Comparison of ENCODE assay signal across 8 cellular contexts in the genomic region with DNA sequence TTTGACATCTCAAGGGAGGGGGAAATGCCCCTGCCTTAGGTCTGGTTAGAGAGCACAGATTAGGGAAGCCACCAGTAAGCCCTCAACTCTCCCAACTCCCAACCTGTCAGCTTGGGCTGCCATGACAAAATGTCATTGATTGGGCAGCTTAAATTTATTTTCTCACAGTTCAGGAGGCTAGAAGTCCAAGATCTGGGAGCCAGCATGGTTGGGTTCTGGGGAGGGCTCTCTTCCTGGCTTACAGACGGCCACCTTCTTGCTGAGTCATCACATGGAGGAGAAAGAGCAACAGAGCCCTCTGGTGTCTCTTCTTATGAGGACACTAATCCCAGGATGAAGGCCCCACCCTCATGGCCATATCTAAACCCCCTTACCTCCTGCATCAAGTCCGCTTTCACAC. TPM values are rescaled to one million over a fixed set of nuclear protein-coding genes. Genes with fewer than 3 reads are reported as not detected.
DNase-seq lines count a peak whose midpoint lies in the region; ATAC-seq and TF ChIP-seq lines count a peak whose summit lies in the region.

No MANE protein-coding gene starts in this region.

- CTCF ChIA-PET in HEK293T (lab: Yijun Ruan, JAX), result no interaction called here

- DNase-seq in Caki2 (ENCODE audit: low read depth), result peak; percentile 59
- DNase-seq in HEK293T (ENCODE audit: extremely low spot score), result peak; percentile 53
- DNase-seq in SK-MEL-5 (ENCODE audit: low read depth, low spot score), result peak; percentile 81
- DNase-seq in brain microvascular endothelial cell, result peak; percentile 41
- DNase-seq in myocyte (ENCODE audit: low read depth), result peak; percentile 32

- no peaks in the 10 kb centered on the region for H3K36me3 ChIP-seq in brain microvascular endothelial cell (replicated peaks)

- POLR2A ChIA-PET in HEK293T (lab: Yijun Ruan, JAX), result no interaction called here

- no peak overlapping the region for H3K27ac ChIP-seq in brain microvascular endothelial cell

- in situ Hi-C loops in Caki2 (cut with HindIII; ENCODE audit: low pct_unique_long_range_greater_than_20kb, low sequenced_read_pairs) (no loop called here), SK-MEL-5 (cut with HindIII; ENCODE audit: low pct_unique_long_range_greater_than_20kb, low sequenced_read_pairs) (no loop called here), brain microvascular endothelial cell (cut with HindIII; ENCODE audit: low pct_ligation_motif_present, low sequenced_read_pairs) (no loop called here)

- no peaks in the 10 kb centered on the region for H3K27me3 ChIP-seq in brain microvascular endothelial cell (replicated peaks)

- TF ChIP-seq CTCF in brain microvascular endothelial cell (IDR thresholded peaks at IDR 0.05; ENCODE audit: low read depth, low read length, missing control alignments), result peak; percentile 65

- no peak for ATAC-seq in HG02973 (IDR thresholded peaks at IDR 0.05; ENCODE audit: unreplicated experiment)
- ATAC-seq in GM19395 (IDR thresholded peaks at IDR 0.05; ENCODE audit: unreplicated experiment), result no peak
- ATAC-seq in HG03457 (IDR thresholded peaks at IDR 0.05; ENCODE audit: unreplicated experiment), result no peak

- no peak overlapping the region for H3K4me3 ChIP-seq in brain microvascular endothelial cell (ENCODE audit: low read depth, low read length)

TF ChIP-seq in HEK293T, 16 proteins besides CTCF, POLR2A, EP300 and RAD21:
- no peak for TF ChIP-seq CTBP1 (IDR thresholded peaks at IDR 0.05; ENCODE audit: borderline replicate concordance)
- TF ChIP-seq ARNT (IDR thresholded peaks at IDR 0.05), result no peak
- TF ChIP-seq, protein P1, sequence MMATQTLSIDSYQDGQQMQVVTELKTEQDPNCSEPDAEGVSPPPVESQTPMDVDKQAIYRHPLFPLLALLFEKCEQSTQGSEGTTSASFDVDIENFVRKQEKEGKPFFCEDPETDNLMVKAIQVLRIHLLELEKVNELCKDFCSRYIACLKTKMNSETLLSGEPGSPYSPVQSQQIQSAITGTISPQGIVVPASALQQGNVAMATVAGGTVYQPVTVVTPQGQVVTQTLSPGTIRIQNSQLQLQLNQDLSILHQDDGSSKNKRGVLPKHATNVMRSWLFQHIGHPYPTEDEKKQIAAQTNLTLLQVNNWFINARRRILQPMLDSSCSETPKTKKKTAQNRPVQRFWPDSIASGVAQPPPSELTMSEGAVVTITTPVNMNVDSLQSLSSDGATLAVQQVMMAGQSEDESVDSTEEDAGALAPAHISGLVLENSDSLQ (IDR thresholded peaks at IDR 0.05), result no peak
- no peak for TF ChIP-seq BHLHE40 (IDR thresholded peaks at IDR 0.05; ENCODE audit: borderline replicate concordance)
- no peak for TF ChIP-seq ELF4 (IDR thresholded peaks at IDR 0.05)
- TF ChIP-seq SUZ12 (IDR thresholded peaks at IDR 0.05), result no peak
- TF ChIP-seq LEF1 (IDR thresholded peaks at IDR 0.05; ENCODE audit: borderline replicate concordance), result no peak
- no peak for TF ChIP-seq TARDBP (IDR thresholded peaks at IDR 0.05)
- no peak for TF ChIP-seq SP1 (IDR thresholded peaks at IDR 0.05)
TF ChIP-seq in HEK293T: peak in this region for 0.

RNA-seq across cellular contexts. Expression of a gene that starts 24.2 kb away (rescaled TPM):
- 20.9 and 49.2 TPM in 2 replicates for total RNA-seq in Caki2 (2014; rRNA removed; shearing (Covaris generic); ENCODE audit: low replicate concordance)
- total RNA-seq in SK-MEL-5 (2014; rRNA removed; shearing (Covaris generic)), result 54.7 and 60.3 TPM in 2 replicates
- polyA plus RNA-seq in SK-MEL-5 (2015; cell fraction: cytosol; rRNA removed), result 45.2 and 72.6 TPM in 2 replicates
- 29.7 and 57.9 TPM in 2 replicates for polyA plus RNA-seq in SK-MEL-5 (2015; cell fraction: nucleus; rRNA removed)
- total RNA-seq in myocyte, result 64.7 and 69.7 TPM in 2 replicates
- 51.9 TPM for polyA plus RNA-seq in myocyte (2012)

RNA-seq across cellular contexts. Expression of a gene that starts 25.6 kb away (rescaled TPM):
- total RNA-seq in Caki2 (2014; rRNA removed; shearing (Covaris generic); ENCODE audit: low replicate concordance), result 27.5 and 31.4 TPM in 2 replicates
- 12.6 and 13.9 TPM in 2 replicates for total RNA-seq in SK-MEL-5 (2014; rRNA removed; shearing (Covaris generic))
- polyA plus RNA-seq in SK-MEL-5 (2015; cell fraction: cytosol; rRNA removed), result 27.3 and 27.5 TPM in 2 replicates
- polyA plus RNA-seq in SK-MEL-5 (2015; cell fraction: nucleus; rRNA removed), result 17.7 and 28.5 TPM in 2 replicates
- total RNA-seq in myocyte, result 29.3 and 38.1 TPM in 2 replicates
- 31.5 TPM for polyA plus RNA-seq in myocyte (2012)
